1 cellular context compared by ENCODE assay signal in genomic region chr17:64776720-64777412, GRCh38.
TF ChIP-seq lines count a peak whose summit lies in the region.
"Not testable (repeated sequence)": the region's sequence is repeated elsewhere in the genome, so short reads cannot be mapped to it uniquely, and the experiment has no call there.

No MANE protein-coding gene starts in this region.

TF ChIP-seq in HepG2, 621 proteins besides CTCF, POLR2A, EP300 and RAD21 (continued from another document and continues in another):
- TF ChIP-seq ZNF362 (CRISPR knock-in tag; IDR thresholded peaks at IDR 0.05; ENCODE audit: borderline replicate concordance) (0 out of 2 replicates have a peak, but pooled peaks have one; percentile 64), CC2D1A (CRISPR knock-in tag; IDR thresholded peaks at IDR 0.05) (peak; percentile 13; the same call in 1 of the 2 replicates), ASH2L (IDR thresholded peaks at IDR 0.05; ENCODE audit: insufficient read length, low read depth, low read length) (peak; percentile 46), ZNF264 (CRISPR knock-in tag; IDR thresholded peaks at IDR 0.05) (0 out of 2 replicates have a peak, but pooled peaks have one; percentile 24), AKAP8 (CRISPR knock-in tag; IDR thresholded peaks at IDR 0.05) (peak; percentile 69; the same call in 1 of the 2 replicates), FOXP1 (CRISPR knock-in tag; IDR thresholded peaks at IDR 0.05) (peak; percentile 12; the same call in 1 of the 2 replicates), FOSL2 (CRISPR knock-in tag; IDR thresholded peaks at IDR 0.05) (peak; percentile 59), THAP7 (CRISPR knock-in tag; IDR thresholded peaks at IDR 0.05) (peak; percentile 72; the same call in 1 of the 2 replicates), ZNF550 (CRISPR knock-in tag; IDR thresholded peaks at IDR 0.05; ENCODE audit: borderline replicate concordance) (peak; percentile 65; the same call in 1 of the 2 replicates), ZNF670 (CRISPR knock-in tag; IDR thresholded peaks at IDR 0.05; ENCODE audit: borderline replicate concordance) (peak; percentile 67), TFDP2 (CRISPR knock-in tag; IDR thresholded peaks at IDR 0.05) (peak; percentile 85), RARA (CRISPR knock-in tag; IDR thresholded peaks at IDR 0.05) (peak; percentile 39; the same call in 1 of the 2 replicates), NFYB (CRISPR knock-in tag; IDR thresholded peaks at IDR 0.05) (peak; percentile 18; the same call in 1 of the 2 replicates), ZMAT3 (CRISPR knock-in tag; conservative IDR thresholded peaks at IDR 0.05) (0 out of 2 replicates have a peak, but pooled peaks have one; percentile 55), ZNF878 (CRISPR knock-in tag; IDR thresholded peaks at IDR 0.05) (peak; percentile 79), ZNF143 (CRISPR knock-in tag; IDR thresholded peaks at IDR 0.05) (peak; percentile 4; the same call in 1 of the 2 replicates), FOXK1 (CRISPR knock-in tag; IDR thresholded peaks at IDR 0.05; ENCODE audit: borderline replicate concordance, low read depth) (peak; percentile 43; the same call in 1 of the 2 replicates), SPEN (CRISPR knock-in tag; IDR thresholded peaks at IDR 0.05; ENCODE audit: low read depth) (peak; percentile 40; the same call in 1 of the 2 replicates), ZNF777 (CRISPR knock-in tag; IDR thresholded peaks at IDR 0.05) (peak; percentile 78), HNF4A (CRISPR knock-in tag; IDR thresholded peaks at IDR 0.05) (peak; percentile 89), GATAD1 (CRISPR knock-in tag; IDR thresholded peaks at IDR 0.05) (peak; percentile 60), TEAD3 (CRISPR knock-in tag; optimal IDR thresholded peaks at IDR 0.05; ENCODE audit: borderline replicate concordance) (peak; percentile 86), THRA (CRISPR knock-in tag; IDR thresholded peaks at IDR 0.05; ENCODE audit: borderline replicate concordance) (peak; percentile 59; the same call in 1 of the 2 replicates), SP140L (CRISPR knock-in tag; IDR thresholded peaks at IDR 0.05; ENCODE audit: borderline replicate concordance) (0 out of 2 replicates have a peak, but pooled peaks have one; percentile 41), ZNF274 (CRISPR knock-in tag; IDR thresholded peaks at IDR 0.05) (peak; percentile 76; the same call in 1 of the 2 replicates), SMAD1 (CRISPR knock-in tag; IDR thresholded peaks at IDR 0.05; ENCODE audit: borderline replicate concordance, low read depth) (peak; percentile 71; the same call in 1 of the 2 replicates), ZSCAN21 (CRISPR knock-in tag; IDR thresholded peaks at IDR 0.05; ENCODE audit: borderline replicate concordance) (peak; percentile 91), ZNF253 (CRISPR knock-in tag; IDR thresholded peaks at IDR 0.05; ENCODE audit: borderline replicate concordance) (peak; percentile 80; the same call in 1 of the 2 replicates), ZBTB7A (CRISPR knock-in tag; IDR thresholded peaks at IDR 0.05) (peak; percentile 80; the same call in 1 of the 2 replicates), SIX4 (CRISPR knock-in tag; IDR thresholded peaks at IDR 0.05) (0 out of 2 replicates have a peak, but pooled peaks have one; percentile 29), ZNF598 (CRISPR knock-in tag; IDR thresholded peaks at IDR 0.05; ENCODE audit: borderline replicate concordance) (peak; percentile 92; the same call in 1 of the 2 replicates), ZNF547 (CRISPR knock-in tag; IDR thresholded peaks at IDR 0.05) (peak; percentile 76; the same call in 1 of the 2 replicates), GFI1 (CRISPR knock-in tag; IDR thresholded peaks at IDR 0.05; ENCODE audit: borderline replicate concordance) (peak; percentile 90), ZSCAN9 (CRISPR knock-in tag; IDR thresholded peaks at IDR 0.05; ENCODE audit: borderline replicate concordance) (peak; percentile 25; the same call in 1 of the 2 replicates), PTBP1 (IDR thresholded peaks at IDR 0.05; ENCODE audit: low read depth, low read length, poor library complexity, severe bottlenecking) (peak; percentile 64), SKI (IDR thresholded peaks at IDR 0.05; ENCODE audit: partially characterized antibody) (peak; percentile 81), ZBTB3 (CRISPR knock-in tag; IDR thresholded peaks at IDR 0.05; ENCODE audit: borderline replicate concordance, low read depth) (peak; percentile 87), ESRRA (CRISPR knock-in tag; IDR thresholded peaks at IDR 0.05; ENCODE audit: low read depth) (0 out of 2 replicates have a peak, but pooled peaks have one; percentile 65), ATF2 (CRISPR knock-in tag; IDR thresholded peaks at IDR 0.05) (peak; percentile 61; the same call in 1 of the 2 replicates)
- TF ChIP-seq FOXP1 (IDR thresholded peaks at IDR 0.05): not testable (repeated sequence)
- TF ChIP-seq, protein P1, sequence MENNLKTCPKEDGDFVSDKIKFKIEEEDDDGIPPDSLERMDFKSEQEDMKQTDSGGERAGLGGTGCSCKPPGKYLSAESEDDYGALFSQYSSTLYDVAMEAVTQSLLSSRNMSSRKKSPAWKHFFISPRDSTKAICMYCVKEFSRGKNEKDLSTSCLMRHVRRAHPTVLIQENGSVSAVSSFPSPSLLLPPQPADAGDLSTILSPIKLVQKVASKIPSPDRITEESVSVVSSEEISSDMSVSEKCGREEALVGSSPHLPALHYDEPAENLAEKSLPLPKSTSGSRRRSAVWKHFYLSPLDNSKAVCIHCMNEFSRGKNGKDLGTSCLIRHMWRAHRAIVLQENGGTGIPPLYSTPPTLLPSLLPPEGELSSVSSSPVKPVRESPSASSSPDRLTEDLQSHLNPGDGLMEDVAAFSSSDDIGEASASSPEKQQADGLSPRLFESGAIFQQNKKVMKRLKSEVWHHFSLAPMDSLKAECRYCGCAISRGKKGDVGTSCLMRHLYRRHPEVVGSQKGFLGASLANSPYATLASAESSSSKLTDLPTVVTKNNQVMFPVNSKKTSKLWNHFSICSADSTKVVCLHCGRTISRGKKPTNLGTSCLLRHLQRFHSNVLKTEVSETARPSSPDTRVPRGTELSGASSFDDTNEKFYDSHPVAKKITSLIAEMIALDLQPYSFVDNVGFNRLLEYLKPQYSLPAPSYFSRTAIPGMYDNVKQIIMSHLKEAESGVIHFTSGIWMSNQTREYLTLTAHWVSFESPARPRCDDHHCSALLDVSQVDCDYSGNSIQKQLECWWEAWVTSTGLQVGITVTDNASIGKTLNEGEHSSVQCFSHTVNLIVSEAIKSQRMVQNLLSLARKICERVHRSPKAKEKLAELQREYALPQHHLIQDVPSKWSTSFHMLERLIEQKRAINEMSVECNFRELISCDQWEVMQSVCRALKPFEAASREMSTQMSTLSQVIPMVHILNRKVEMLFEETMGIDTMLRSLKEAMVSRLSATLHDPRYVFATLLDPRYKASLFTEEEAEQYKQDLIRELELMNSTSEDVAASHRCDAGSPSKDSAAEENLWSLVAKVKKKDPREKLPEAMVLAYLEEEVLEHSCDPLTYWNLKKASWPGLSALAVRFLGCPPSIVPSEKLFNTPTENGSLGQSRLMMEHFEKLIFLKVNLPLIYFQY (CRISPR knock-in tag; IDR thresholded peaks at IDR 0.05; ENCODE audit: borderline replicate concordance): peak; percentile 81; the same call in 1 of the 2 replicates
- TF ChIP-seq, protein P2, sequence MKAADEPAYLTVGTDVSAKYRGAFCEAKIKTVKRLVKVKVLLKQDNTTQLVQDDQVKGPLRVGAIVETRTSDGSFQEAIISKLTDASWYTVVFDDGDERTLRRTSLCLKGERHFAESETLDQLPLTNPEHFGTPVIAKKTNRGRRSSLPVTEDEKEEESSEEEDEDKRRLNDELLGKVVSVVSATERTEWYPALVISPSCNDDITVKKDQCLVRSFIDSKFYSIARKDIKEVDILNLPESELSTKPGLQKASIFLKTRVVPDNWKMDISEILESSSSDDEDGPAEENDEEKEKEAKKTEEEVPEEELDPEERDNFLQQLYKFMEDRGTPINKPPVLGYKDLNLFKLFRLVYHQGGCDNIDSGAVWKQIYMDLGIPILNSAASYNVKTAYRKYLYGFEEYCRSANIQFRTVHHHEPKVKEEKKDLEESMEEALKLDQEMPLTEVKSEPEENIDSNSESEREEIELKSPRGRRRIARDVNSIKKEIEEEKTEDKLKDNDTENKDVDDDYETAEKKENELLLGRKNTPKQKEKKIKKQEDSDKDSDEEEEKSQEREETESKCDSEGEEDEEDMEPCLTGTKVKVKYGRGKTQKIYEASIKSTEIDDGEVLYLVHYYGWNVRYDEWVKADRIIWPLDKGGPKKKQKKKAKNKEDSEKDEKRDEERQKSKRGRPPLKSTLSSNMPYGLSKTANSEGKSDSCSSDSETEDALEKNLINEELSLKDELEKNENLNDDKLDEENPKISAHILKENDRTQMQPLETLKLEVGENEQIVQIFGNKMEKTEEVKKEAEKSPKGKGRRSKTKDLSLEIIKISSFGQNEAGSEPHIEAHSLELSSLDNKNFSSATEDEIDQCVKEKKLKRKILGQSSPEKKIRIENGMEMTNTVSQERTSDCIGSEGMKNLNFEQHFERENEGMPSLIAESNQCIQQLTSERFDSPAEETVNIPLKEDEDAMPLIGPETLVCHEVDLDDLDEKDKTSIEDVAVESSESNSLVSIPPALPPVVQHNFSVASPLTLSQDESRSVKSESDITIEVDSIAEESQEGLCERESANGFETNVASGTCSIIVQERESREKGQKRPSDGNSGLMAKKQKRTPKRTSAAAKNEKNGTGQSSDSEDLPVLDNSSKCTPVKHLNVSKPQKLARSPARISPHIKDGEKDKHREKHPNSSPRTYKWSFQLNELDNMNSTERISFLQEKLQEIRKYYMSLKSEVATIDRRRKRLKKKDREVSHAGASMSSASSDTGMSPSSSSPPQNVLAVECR (CRISPR knock-in tag; IDR thresholded peaks at IDR 0.05; ENCODE audit: borderline replicate concordance): peak; percentile 86; the same call in 1 of the 2 replicates
- TF ChIP-seq, protein P3, sequence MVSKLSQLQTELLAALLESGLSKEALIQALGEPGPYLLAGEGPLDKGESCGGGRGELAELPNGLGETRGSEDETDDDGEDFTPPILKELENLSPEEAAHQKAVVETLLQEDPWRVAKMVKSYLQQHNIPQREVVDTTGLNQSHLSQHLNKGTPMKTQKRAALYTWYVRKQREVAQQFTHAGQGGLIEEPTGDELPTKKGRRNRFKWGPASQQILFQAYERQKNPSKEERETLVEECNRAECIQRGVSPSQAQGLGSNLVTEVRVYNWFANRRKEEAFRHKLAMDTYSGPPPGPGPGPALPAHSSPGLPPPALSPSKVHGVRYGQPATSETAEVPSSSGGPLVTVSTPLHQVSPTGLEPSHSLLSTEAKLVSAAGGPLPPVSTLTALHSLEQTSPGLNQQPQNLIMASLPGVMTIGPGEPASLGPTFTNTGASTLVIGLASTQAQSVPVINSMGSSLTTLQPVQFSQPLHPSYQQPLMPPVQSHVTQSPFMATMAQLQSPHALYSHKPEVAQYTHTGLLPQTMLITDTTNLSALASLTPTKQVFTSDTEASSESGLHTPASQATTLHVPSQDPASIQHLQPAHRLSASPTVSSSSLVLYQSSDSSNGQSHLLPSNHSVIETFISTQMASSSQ (IDR thresholded peaks at IDR 0.05; ENCODE audit: low read depth): not testable (repeated sequence)
- TF ChIP-seq, protein P3 (CRISPR knock-in tag; IDR thresholded peaks at IDR 0.05; ENCODE audit: borderline replicate concordance): peak; percentile 33; the same call in 1 of the 2 replicates
